In the genomic region with DNA sequence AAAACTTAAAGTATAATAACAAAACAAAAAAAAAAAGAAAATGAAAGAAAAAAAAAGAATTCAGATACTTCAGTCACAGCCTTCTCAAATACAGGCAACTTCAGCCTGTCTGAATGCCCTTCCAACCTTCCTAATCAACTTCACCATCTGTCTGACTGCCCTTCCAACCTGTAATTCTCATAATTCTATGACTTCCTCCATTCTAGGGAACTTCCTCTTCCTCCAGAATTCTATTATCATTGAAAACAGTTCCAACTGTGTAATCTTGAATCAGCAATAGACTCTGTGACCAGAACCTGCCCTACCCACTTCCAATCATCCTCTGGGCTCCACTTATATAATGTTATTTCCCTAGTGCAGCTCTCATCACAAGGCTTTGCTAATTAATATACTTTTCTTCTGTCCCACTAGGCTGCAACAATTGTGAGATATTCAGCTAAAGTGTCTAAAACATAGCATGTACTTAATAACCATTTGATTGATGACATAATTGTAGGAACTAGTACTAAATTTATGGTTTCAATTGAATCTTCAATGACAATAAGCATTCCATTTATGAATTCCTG, we compare ENCODE assay signal across 22 cellular contexts.
"Had no signal": no experiment of that assay in that cellular context is flagged by ENCODE, and none has a peak within 500 bp of the region (broad histone marks: within the 10 kb centered on the region; RNA-seq: fewer than 3 reads in every experiment).

No MANE protein-coding gene starts in this region.

- H3K36me3 Mint-ChIP-seq: activated naive CD4-positive, alpha-beta T cell treated with anti-CD3 and anti-CD28 coated beads, Interleukin-2, amount 50 U/mL, for 24 hours; stimulated activated memory B cell treated with anti-CD40 and anti-IgM and Interleukin-4, amounts not matched to agents 10 μg/mL and 1 μg/mL and 100 μg/mL, for 72 hours; WTC11 had no signal

- H3K9me3 ChIP-seq: ascending aorta, breast epithelium, gastrocnemius medialis, sigmoid colon, thoracic aorta, upper lobe of left lung had no signal

- H3K27ac ChIP-seq: ascending aorta, breast epithelium, coronary artery, gastrocnemius medialis, left lung, sigmoid colon, spleen, thoracic aorta, upper lobe of left lung had no signal

- H3K9me3 Mint-ChIP-seq: activated naive CD4-positive, alpha-beta T cell treated with anti-CD3 and anti-CD28 coated beads, Interleukin-2, amount 50 U/mL, for 24 hours; stimulated activated memory B cell treated with anti-CD40 and anti-IgM and Interleukin-4, amounts not matched to agents 10 μg/mL and 1 μg/mL and 100 μg/mL, for 72 hours; WTC11 had no signal

- ATAC-seq: activated CD4-positive, alpha-beta T cell treated with anti-CD3 and anti-CD28 coated beads for 36 hours; gastrocnemius medialis; left lung; stimulated activated memory B cell treated with anti-CD40 and anti-IgM and Interleukin-4, amounts not matched to agents 10 μg/mL and 1 μg/mL and 100 μg/mL, for 72 hours; WTC11 had no signal

- DNase-seq: activated CD4-positive, alpha-beta T cell treated with anti-CD3 and anti-CD28 coated beads for 36 hours; activated CD4-positive, alpha-beta T cell treated with anti-CD3 and anti-CD28 coated beads, Interleukin-2, amount 50 U/mL, for 48 hours; activated gamma-delta T cell; gastrocnemius medialis; head of caudate nucleus; kidney; left lung; midbrain; nephron progenitor cell; occipital lobe; posterior cingulate gyrus; sigmoid colon; spleen; stimulated activated CD4-positive, alpha-beta T cell treated with anti-CD3 and anti-CD28 coated beads, Interleukin-4, amount 100 ng/mL, for 4 hours; upper lobe of left lung had no signal

- H3K27me3 ChIP-seq: ascending aorta, breast epithelium, gastrocnemius medialis, left lung, sigmoid colon, upper lobe of left lung had no signal

- H3K4me3 Mint-ChIP-seq: activated CD4-positive, alpha-beta T cell treated with anti-CD3 and anti-CD28 coated beads for 36 hours; activated naive CD4-positive, alpha-beta T cell treated with anti-CD3 and anti-CD28 coated beads, Interleukin-2, amount 50 U/mL, for 24 hours; nephron progenitor cell; stimulated activated memory B cell treated with anti-CD40 and anti-IgM and Interleukin-4, amounts not matched to agents 10 μg/mL and 1 μg/mL and 100 μg/mL, for 72 hours; WTC11 had no signal

- H3K27me3 Mint-ChIP-seq: stimulated activated memory B cell treated with anti-CD40 and anti-IgM and Interleukin-4, amounts not matched to agents 10 μg/mL and 1 μg/mL and 100 μg/mL, for 72 hours had no signal

- H3K27ac Mint-ChIP-seq: activated CD4-positive, alpha-beta T cell treated with anti-CD3 and anti-CD28 coated beads for 36 hours; activated naive CD4-positive, alpha-beta T cell treated with anti-CD3 and anti-CD28 coated beads, Interleukin-2, amount 50 U/mL, for 24 hours; nephron progenitor cell; stimulated activated memory B cell treated with anti-CD40 and anti-IgM and Interleukin-4, amounts not matched to agents 10 μg/mL and 1 μg/mL and 100 μg/mL, for 72 hours; WTC11 had no signal

- H3K4me1 Mint-ChIP-seq: activated CD4-positive, alpha-beta T cell treated with anti-CD3 and anti-CD28 coated beads for 36 hours; activated naive CD4-positive, alpha-beta T cell treated with anti-CD3 and anti-CD28 coated beads, Interleukin-2, amount 50 U/mL, for 24 hours; nephron progenitor cell; stimulated activated memory B cell treated with anti-CD40 and anti-IgM and Interleukin-4, amounts not matched to agents 10 μg/mL and 1 μg/mL and 100 μg/mL, for 72 hours; WTC11 had no signal

- H3K4me1 ChIP-seq: ascending aorta, breast epithelium, gastrocnemius medialis, left lung, sigmoid colon, upper lobe of left lung had no signal
